ENCODE assay signal across 23 cellular contexts in genomic region chr16:12503201-12503600, GRCh38.
DNase-seq lines count a peak whose midpoint lies in the region; FAIRE-seq and TF ChIP-seq lines count a peak whose summit lies in the region.
"Had no signal": no experiment of that assay in that cellular context is flagged by ENCODE, and none has a peak within 500 bp of the region (broad histone marks: within the 10 kb centered on the region; RNA-seq: fewer than 3 reads in every experiment).

No MANE protein-coding gene starts in this region.

- peak overlapping the region; percentile 87 to 93 for H3K27ac ChIP-seq in kidney (ENCODE audit: low read depth in 2 of 2, low read length in 2 of 2)
- H3K27ac ChIP-seq: gastroesophageal sphincter, left ventricle myocardium inferior, neutrophil, SK-N-MC, tibial artery had no signal

- H3K4me3 ChIP-seq in kidney (ENCODE audit: low read length in 2 of 2) = peak overlapping the region in 1 of 2 donors; percentile 25
- H3K4me3 ChIP-seq: gastroesophageal sphincter, left ventricle myocardium inferior, mucosa of descending colon, SK-N-MC, tibial artery had no signal

- H3K9ac ChIP-seq in kidney (ENCODE audit: low read length in 2 of 2) = peak overlapping the region in 1 of 2 donors; percentile 44

- H3K36me3 ChIP-seq in kidney (ENCODE audit: control insufficient read depth in 1 of 2, insufficient read depth in 2 of 2, low read length in 2 of 2) = no peaks in the 10 kb centered on the region
- H3K36me3 ChIP-seq: gastroesophageal sphincter, left ventricle myocardium inferior, neutrophil, tibial artery had no signal

- TF ChIP-seq CTCF in kidney (IDR thresholded peaks at IDR 0.05; ENCODE audit: borderline replicate concordance, extremely low read depth, insufficient read depth) = no peak

- H3K9me3 ChIP-seq in kidney (ENCODE audit: control insufficient read depth in 1 of 2, low read length in 2 of 2) = no peaks in the 10 kb centered on the region
- H3K9me3 ChIP-seq: gastroesophageal sphincter, left ventricle myocardium inferior, mucosa of descending colon, neutrophil, tibial artery had no signal

- peak; percentile 81 for DNase-seq in COLO668 (lab: John Stamatoyannopoulos, UW; ENCODE audit: unreplicated experiment)
- peak; percentile 75 for DNase-seq in NCI-H1417 treated with DMSO at 0.1 percent for 48 hours (lab: John Stamatoyannopoulos, UW)
- peak; percentile 77 for DNase-seq in NCI-H345 treated with DMSO at 0.1 percent for 48 hours (lab: John Stamatoyannopoulos, UW; ENCODE audit: unreplicated experiment)
- DNase-seq in kidney = no peak
- DNase-seq in NCI-H226 = no peak
- DNase-seq in HPDE6-E6E7 (ENCODE audit: extremely low spot score) = no peak
- no peak for DNase-seq in AG08396 (ENCODE audit: low spot score)
- DNase-seq in cerebellar cortex (ENCODE audit: low spot score) = no peak
- DNase-seq: activated CD4-positive, CD25-positive, alpha-beta regulatory T cell treated with anti-CD3 and anti-CD28 coated beads, Interleukin-2, amount 50 U/mL, for 72 hours; activated CD8-positive, alpha-beta memory T cell treated with anti-CD3 and anti-CD28 coated beads for 24 hours; activated T-cell treated with anti-CD3 and anti-CD28 coated beads, Interleukin-2, amount 50 U/mL, for 72 hours; C1 segment of cervical spinal cord; DND-41; erythroblast; left ventricle myocardium inferior; mucosa of descending colon; NCI-H524; stimulated activated CD4-positive, alpha-beta T cell treated with anti-CD3 and anti-CD28 coated beads, Interleukin-15, amount 100 ng/mL, for 24 hours; tibial artery had no signal

- no peak for FAIRE-seq in kidney (lab: Jason Lieb, UNC)
- FAIRE-seq: A204.1 had no signal

- H3K4me1 ChIP-seq in kidney (ENCODE audit: control insufficient read depth in 1 of 2, insufficient read depth in 1 of 2, low read depth in 1 of 2, low read length in 2 of 2) = peaks cover 30 to 31% of the 10 kb centered on the region in 2 donors
- H3K4me1 ChIP-seq: gastroesophageal sphincter, left ventricle myocardium inferior, tibial artery had no signal

- intact Hi-C loops in kidney (cut with DNase I) = no loop called here

Comparison
In these comparisons a context has a peak if more than half of its experiments do, and no peak if none do; other contexts are left out.
1. DNase-seq: peak in COLO668 (single experiment), NCI-H1417 treated with DMSO at 0.1 percent for 48 hours (single experiment) and NCI-H345 treated with DMSO at 0.1 percent for 48 hours (single experiment); none in kidney (single experiment), NCI-H226 (single experiment), HPDE6-E6E7 (single experiment), AG08396 (single experiment) and cerebellar cortex (single experiment).